1 cellular context compared by ENCODE assay signal in the genomic region with DNA sequence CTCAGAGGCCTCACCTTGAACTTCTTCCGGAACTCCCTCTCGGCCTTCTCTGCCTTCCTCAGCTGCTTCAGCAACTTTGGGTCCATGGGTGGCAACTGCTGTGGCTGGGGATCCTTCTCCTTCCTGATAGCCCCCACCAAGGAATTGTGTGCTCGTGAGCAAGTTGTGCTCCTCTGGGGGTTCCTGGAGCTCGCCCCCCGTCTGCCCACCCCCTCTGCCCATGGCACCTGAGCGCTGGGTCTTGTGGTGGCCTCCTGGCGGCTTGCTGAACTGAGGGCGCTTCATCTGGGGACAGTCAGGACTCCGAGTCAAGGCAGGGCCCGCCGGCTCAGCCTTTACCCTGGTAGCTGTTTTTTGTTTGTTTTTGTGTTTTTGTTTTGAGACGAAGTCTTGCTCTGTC.
TF ChIP-seq lines count a peak whose summit lies in the region.

No MANE protein-coding gene starts in this region.

TF ChIP-seq in HEK293, 187 proteins besides CTCF, POLR2A, EP300 and RAD21 (continued from another document):
- TF ChIP-seq PRDM2 (tag by site-specific recombination; IDR thresholded peaks at IDR 0.05; ENCODE audit: borderline replicate concordance) (no peak), GLIS2 (tag by site-specific recombination; IDR thresholded peaks at IDR 0.05) (0 out of 2 replicates have a peak, but pooled peaks have one; percentile 14), ZBTB48 (tag by site-specific recombination; IDR thresholded peaks at IDR 0.05) (no peak), ZNF529 (tag by site-specific recombination; IDR thresholded peaks at IDR 0.05; ENCODE audit: insufficient replicate concordance) (no peak), ZNF140 (tag by site-specific recombination; IDR thresholded peaks at IDR 0.05) (no peak), ZNF639 (tag by site-specific recombination; IDR thresholded peaks at IDR 0.05) (no peak), ZNF335 (tag by site-specific recombination; conservative IDR thresholded peaks at IDR 0.05) (no peak), ZNF624 (tag by site-specific recombination; IDR thresholded peaks at IDR 0.05) (no peak)
